In the genomic region with DNA sequence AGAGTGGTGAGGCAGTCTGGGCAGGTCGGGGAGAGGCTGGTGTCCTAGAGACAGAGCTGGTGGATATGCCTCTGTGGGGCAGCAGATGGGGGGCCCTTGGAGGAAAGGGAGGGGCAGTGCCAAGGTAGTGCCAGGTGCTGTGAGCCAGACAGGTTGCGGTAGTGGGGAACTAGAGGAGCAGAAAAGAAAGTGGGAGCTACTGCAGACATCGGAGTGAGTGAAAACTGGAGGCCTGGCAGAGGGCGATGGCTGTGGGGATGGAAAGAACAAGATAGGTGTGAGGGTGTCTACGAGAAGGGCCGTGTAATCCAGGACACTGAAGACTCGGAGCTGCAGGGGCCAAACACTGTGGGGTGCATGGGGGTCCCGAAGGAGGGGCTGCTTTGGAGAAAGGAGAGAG, we compare ENCODE assay signal across 2 cellular contexts.
TF ChIP-seq lines count a peak whose summit lies in the region.

No MANE protein-coding gene starts in this region.

TF ChIP-seq in HEK293, 187 proteins besides CTCF, POLR2A, EP300 and RAD21:
- TF ChIP-seq ZNF16 (tag by site-specific recombination; IDR thresholded peaks at IDR 0.05; ENCODE audit: low read depth), result 0 out of 2 replicates have a peak, but pooled peaks have one; percentile 28
- TF ChIP-seq SP7 (tag by site-specific recombination; IDR thresholded peaks at IDR 0.05), result no peak
TF ChIP-seq in HEK293: peak in this region for 1.

TF ChIP-seq in H1, 55 proteins besides CTCF, POLR2A, EP300 and RAD21:
- no peak for TF ChIP-seq EGR1 (IDR thresholded peaks at IDR 0.05; ENCODE audit: borderline replicate concordance, low read depth, low read length)
